8 cellular contexts compared by ENCODE assay signal in genomic region chr14:102795060-102795925, GRCh38. TPM values are rescaled to one million over a fixed set of nuclear protein-coding genes. Genes with fewer than 3 reads are reported as not detected.
A peak's percentile ranks its signal among the peaks of the same experiment; 100 is the strongest.
DNase-seq lines count a peak whose midpoint lies in the region; ATAC-seq, FAIRE-seq and TF ChIP-seq lines count a peak whose summit lies in the region.

No MANE protein-coding gene starts in this region.

- peak overlapping the region; percentile 54 for H2AFZ ChIP-seq in keratinocyte (ENCODE audit: control insufficient read depth, low read length)

- H3K79me2 ChIP-seq in keratinocyte (ENCODE audit: control insufficient read depth, insufficient read depth, low read length), result peaks cover 64% of the 10 kb centered on the region

- ATAC-seq in GM21447 (IDR thresholded peaks at IDR 0.05; ENCODE audit: unreplicated experiment), result no peak

- dilution Hi-C loops in keratinocyte (cut with MboI; ENCODE audit: extremely low pct_ligation_motif_present, low sequenced_read_pairs), result no loop called here

- in situ Hi-C loops in astrocyte of the cerebellum (cut with HindIII; ENCODE audit: low sequenced_read_pairs), result loop anchor here (5.0 kb wide), 1 partner anchor 52 kb away; no protein-coding TSS in a partner anchor

- peak overlapping the region; percentile 90 for H3K27ac ChIP-seq in keratinocyte (ENCODE audit: control insufficient read depth, insufficient read depth, low read length)

- DNase-seq in stimulated activated CD4-positive, alpha-beta T cell treated with anti-CD3 and anti-CD28 coated beads, Interleukin-1b, Interleukin-23, amount 100 ng/mL, for 48 hours, result peak; percentile 40
- DNase-seq in stimulated activated CD4-positive, alpha-beta T cell treated with anti-CD3 and anti-CD28 coated beads, Interleukin-4, amount 100 ng/mL, for 24 hours, result no peak
- DNase-seq in NCI-H2196 treated with DMSO at 0.1 percent for 48 hours (lab: John Stamatoyannopoulos, UW; ENCODE audit: unreplicated experiment) (peak; percentile 34), astrocyte of the cerebellum (ENCODE audit: low read depth) (no peak), keratinocyte (ENCODE audit: low read depth, low spot score) (peak; percentile 66), stromal cell of bone marrow (ENCODE audit: low read depth) (peak; percentile 81), NCI-H1930 (lab: John Stamatoyannopoulos, UW) (no peak)

- no peaks in the 10 kb centered on the region for H3K9me3 ChIP-seq in keratinocyte (ENCODE audit: control insufficient read depth, low read depth, low read length)

- H3K36me3 ChIP-seq in keratinocyte (ENCODE audit: control insufficient read depth in 2 of 2, extremely low read depth in 1 of 2, insufficient read depth in 2 of 2, low read length in 2 of 2), result peaks cover 0 to 5% of the 10 kb centered on the region in 2 experiments

- peaks cover 13% of the 10 kb centered on the region for H3K4me1 ChIP-seq in keratinocyte (ENCODE audit: control insufficient read depth, extremely low read depth, insufficient read depth, low read length)

- H3K9ac ChIP-seq in keratinocyte (ENCODE audit: control insufficient read depth, extremely low read depth, insufficient read depth, low read length), result peak overlapping the region; percentile 59

- H3K4me3 ChIP-seq in astrocyte of the cerebellum (ENCODE audit: low read depth, low read length), result no peak overlapping the region
- H3K4me3 ChIP-seq in keratinocyte (ENCODE audit: control insufficient read depth in 2 of 3, extremely low read depth in 1 of 3, insufficient read depth in 2 of 3, low read depth in 1 of 3, low read length in 3 of 3), result peak overlapping the region in 1 of 3 experiments; percentile 23

- H3K27me3 ChIP-seq in keratinocyte (ENCODE audit: control insufficient read depth, extremely low read depth, insufficient read depth, low read length), result no peaks in the 10 kb centered on the region

- peak; percentile 24 for TF ChIP-seq CTCF in astrocyte of the cerebellum (IDR thresholded peaks at IDR 0.05; ENCODE audit: low read depth, low read length, missing control alignments)
- TF ChIP-seq CTCF in keratinocyte (optimal IDR thresholded peaks at IDR 0.05 in 1 of 3, IDR thresholded peaks at IDR 0.05 in 1 of 3, conservative IDR thresholded peaks at IDR 0.05 in 1 of 3; ENCODE audit: extremely low read depth in 1 of 3, insufficient read depth in 2 of 3, low read length in 3 of 3), result peak in 1 of 3 experiments; percentile 41

- peak overlapping the region; percentile 73 for H3K4me2 ChIP-seq in keratinocyte (ENCODE audit: control insufficient read depth, extremely low read depth, insufficient read depth, low read depth, low read length)

- H3K9me1 ChIP-seq in keratinocyte (ENCODE audit: control insufficient read depth, extremely low read depth, insufficient read depth, low read length), result no peaks in the 10 kb centered on the region

- no peaks in the 10 kb centered on the region for H4K20me1 ChIP-seq in keratinocyte (ENCODE audit: control insufficient read depth, extremely low read depth, insufficient read depth, low read length)

- peak; percentile 67 for FAIRE-seq in keratinocyte (lab: Jason Lieb, UNC)

RNA-seq across cellular contexts. Expression of gene TRAF3, which starts 18.0 kb away (rescaled TPM):
- polyA plus RNA-seq in keratinocyte, result 11.0 to 20.1 TPM (median 12.5 TPM) in 3 replicates
- polyA plus RNA-seq in keratinocyte (2011; ENCODE audit: low read depth), result 11.3 TPM
- 14.0 and 17.4 TPM in 2 replicates for polyA plus RNA-seq in keratinocyte (2011; cell fraction: cytosol; rRNA removed)
- 18.8 and 22.7 TPM in 2 replicates for polyA plus RNA-seq in keratinocyte (2011; cell fraction: nucleus; rRNA removed)
- 5.2 and 16.8 TPM in 2 replicates for polyA plus RNA-seq in keratinocyte (2012; ENCODE audit: low replicate concordance)
- polyA minus RNA-seq in keratinocyte, result 21.9 to 45.6 TPM (median 25.2 TPM) in 3 replicates
- polyA minus RNA-seq in keratinocyte (2011; cell fraction: cytosol; rRNA and poly(A)+ RNA removed), result 12.5 TPM
- 11.1 and 14.6 TPM in 2 replicates for polyA minus RNA-seq in keratinocyte (2011; cell fraction: nucleus; rRNA and poly(A)+ RNA removed)

Comparison
In these comparisons a context has a peak if more than half of its experiments do, and no peak if none do; other contexts are left out.
1. DNase-seq: peak in stimulated activated CD4-positive, alpha-beta T cell treated with anti-CD3 and anti-CD28 coated beads, Interleukin-1b, Interleukin-23, amount 100 ng/mL, for 48 hours (single experiment), NCI-H2196 treated with DMSO at 0.1 percent for 48 hours (single experiment), keratinocyte (single experiment) and stromal cell of bone marrow (single experiment); none in stimulated activated CD4-positive, alpha-beta T cell treated with anti-CD3 and anti-CD28 coated beads, Interleukin-4, amount 100 ng/mL, for 24 hours (single experiment), astrocyte of the cerebellum (single experiment) and NCI-H1930 (0 of 2).